Comparison of ENCODE assay signal across 8 cellular contexts in genomic region chr17:37643118-37643766, GRCh38. TPM values are rescaled to one million over a fixed set of nuclear protein-coding genes. Genes with fewer than 3 reads are reported as not detected.
A peak's percentile ranks its signal among the peaks of the same experiment; 100 is the strongest.
DNase-seq lines count a peak whose midpoint lies in the region; ATAC-seq and TF ChIP-seq lines count a peak whose summit lies in the region.

Gene DDX52, minus strand, starts transcription at chr17:37643446. Its CDS starts 26 bp downstream, at chr17:37643420.

- peak within 1 kb of the TSS; percentile 77 for H3K4me3 ChIP-seq in choroid plexus epithelial cell (ENCODE audit: low read depth, low read length)

- no peaks in the 10 kb centered on the region for H3K9me3 Mint-ChIP-seq in activated CD4-positive, alpha-beta T cell treated with anti-CD3 and anti-CD28 coated beads for 36 hours (ENCODE audit: low read depth)

- peaks cover 24% of the 10 kb centered on the region for H3K27me3 Mint-ChIP-seq in activated CD4-positive, alpha-beta T cell treated with anti-CD3 and anti-CD28 coated beads for 36 hours

- TF ChIP-seq CTCF in choroid plexus epithelial cell (conservative IDR thresholded peaks at IDR 0.05; ENCODE audit: low read depth, low read length), result peak; percentile 9

- ATAC-seq in GM18907 (IDR thresholded peaks at IDR 0.05; ENCODE audit: unreplicated experiment), result peak; percentile 88
- peak; percentile 87 for ATAC-seq in HG03439 (IDR thresholded peaks at IDR 0.05; ENCODE audit: unreplicated experiment)
- peak; percentile 99 for ATAC-seq in activated CD4-positive, alpha-beta T cell treated with anti-CD3 and anti-CD28 coated beads for 36 hours

- H3K36me3 Mint-ChIP-seq in activated CD4-positive, alpha-beta T cell treated with anti-CD3 and anti-CD28 coated beads for 36 hours (ENCODE audit: low read depth), result peaks cover 25% of the 10 kb centered on the region

- peak within 1 kb of the TSS; percentile 94 for H3K4me3 Mint-ChIP-seq in activated CD4-positive, alpha-beta T cell treated with anti-CD3 and anti-CD28 coated beads for 36 hours

- DNase-seq in ACHN (peak; percentile 96), NCI-H524 treated with DMSO at 0.1 percent for 48 hours (lab: John Stamatoyannopoulos, UW) (peak; percentile 74), choroid plexus epithelial cell (ENCODE audit: low read depth) (peak; percentile 93), kidney glomerular epithelial cell (lab: John Stamatoyannopoulos, UW) (peak; percentile 92)
- DNase-seq in activated CD4-positive, alpha-beta T cell treated with anti-CD3 and anti-CD28 coated beads for 36 hours, result peak; percentile 93
- peak; percentile 91 for DNase-seq in stimulated activated CD4-positive, alpha-beta T cell treated with anti-CD3 and anti-CD28 coated beads, Interleukin-15, amount 100 ng/mL, for 24 hours

- in situ Hi-C loops in ACHN (cut with HindIII; ENCODE audit: low pct_ligation_motif_present, low pct_unique_long_range_greater_than_20kb, low sequenced_read_pairs), result no loop called here

- CTCF ChIA-PET in activated CD4-positive, alpha-beta T cell treated with anti-CD3 and anti-CD28 coated beads for 36 hours (lab: Charles Lee), result interaction anchor here (0.6 to 1.1 kb wide), 3 partner anchors 173 to 229 kb away, joined by 3 read pairs; no protein-coding TSS in a partner anchor

- intact Hi-C loops in activated CD4-positive, alpha-beta T cell treated with anti-CD3 and anti-CD28 coated beads for 36 hours (cut with DNase I, micrococcal nuclease), result loop anchor here (1.0 to 5.0 kb wide), 6 partner anchors 34 to 695 kb away; partner anchors contain the start of genes SYNRG (in 2 of the 2) and AATF (in 1 of the 2)

- H3K4me1 Mint-ChIP-seq in activated CD4-positive, alpha-beta T cell treated with anti-CD3 and anti-CD28 coated beads for 36 hours, result peaks cover 25% of the 10 kb centered on the region

- POLR2A ChIA-PET in activated CD4-positive, alpha-beta T cell treated with anti-CD3 and anti-CD28 coated beads for 36 hours (lab: Charles Lee), result interaction anchor here (0.5 kb wide), 1 partner anchor 291 kb away, joined by 3 read pairs; no protein-coding TSS in a partner anchor

- peak within 1 kb of the TSS; percentile 91 for H3K27ac Mint-ChIP-seq in activated CD4-positive, alpha-beta T cell treated with anti-CD3 and anti-CD28 coated beads for 36 hours

RNA-seq across cellular contexts. Expression of gene DDX52, which starts in this region (rescaled TPM):
- 10 to 100 TPM; 34.6 to 41.7 TPM for total RNA-seq in activated CD4-positive, alpha-beta T cell treated with anti-CD3 and anti-CD28 coated beads for 36 hours

Comparison
In these comparisons a context has a peak if more than half of its experiments do, and no peak if none do; other contexts are left out.
1. Peak in every context shown above with its lines: DNase-seq, ATAC-seq and H3K4me3 ChIP-seq.